In genomic region chr22:26513852-26514251, GRCh38 we compare ENCODE assay signal across 13 cellular contexts. TPM values are rescaled to one million over a fixed set of nuclear protein-coding genes. Genes with fewer than 3 reads are reported as not detected.
DNase-seq lines count a peak whose midpoint lies in the region; ATAC-seq and TF ChIP-seq lines count a peak whose summit lies in the region.
"Had no signal": no experiment of that assay in that cellular context is flagged by ENCODE, and none has a peak within 500 bp of the region (broad histone marks: within the 10 kb centered on the region; RNA-seq: fewer than 3 reads in every experiment).

No MANE protein-coding gene starts in this region.

- DNase-seq in CD4-positive, alpha-beta T cell = no peak
- DNase-seq in HFF-Myc (ENCODE audit: extremely low read depth, low read depth) = no peak
- DNase-seq in naive thymus-derived CD4-positive, alpha-beta T cell = no peak
- DNase-seq in COLO829 (ENCODE audit: low spot score) = no peak
- no peak for DNase-seq in 8988T
- DNase-seq: activated CD8-positive, alpha-beta memory T cell treated with anti-CD3 and anti-CD28 coated beads, Interleukin-2, amount 50 U/mL, for 4 hours; GOT3; NCI-H1694 treated with DMSO at 0.1 percent for 48 hours had no signal

- H3K4me1 Mint-ChIP-seq in CD4-positive, alpha-beta T cell (ENCODE audit: low read depth) = peaks cover 45% of the 10 kb centered on the region
- H3K4me1 Mint-ChIP-seq in activated naive CD8-positive, alpha-beta T cell (ENCODE audit: low read depth) = peaks cover 39% of the 10 kb centered on the region
- peaks cover 26 to 52% (median 50%) of the 10 kb centered on the region in 7 donors for H3K4me1 Mint-ChIP-seq in naive thymus-derived CD4-positive, alpha-beta T cell

- no peaks in the 10 kb centered on the region for H3K27me3 ChIP-seq in CD4-positive, alpha-beta T cell (ENCODE audit: control insufficient read depth, insufficient read depth, low read length)
- no peaks in the 10 kb centered on the region for H3K27me3 ChIP-seq in naive thymus-derived CD4-positive, alpha-beta T cell (ENCODE audit: control insufficient read depth in 2 of 2, insufficient read depth in 2 of 2, low read length in 2 of 2)
- H3K27me3 ChIP-seq: cardiac muscle cell had no signal

- peaks cover 40% of the 10 kb centered on the region for H3K36me3 Mint-ChIP-seq in CD4-positive, alpha-beta T cell (ENCODE audit: low read depth)
- peaks cover 6% of the 10 kb centered on the region for H3K36me3 Mint-ChIP-seq in activated naive CD8-positive, alpha-beta T cell
- peaks cover 8 to 12% (median 10%) of the 10 kb centered on the region in 5 donors for H3K36me3 Mint-ChIP-seq in naive thymus-derived CD4-positive, alpha-beta T cell

- H3K9me3 Mint-ChIP-seq in CD4-positive, alpha-beta T cell = no peaks in the 10 kb centered on the region
- H3K9me3 Mint-ChIP-seq in activated naive CD8-positive, alpha-beta T cell (ENCODE audit: low read depth) = no peaks in the 10 kb centered on the region
- no peaks in the 10 kb centered on the region for H3K9me3 Mint-ChIP-seq in naive thymus-derived CD4-positive, alpha-beta T cell
- H3K9me3 Mint-ChIP-seq: stimulated activated memory B cell treated with anti-CD40 and anti-IgM and Interleukin-4, amounts not matched to agents 10 μg/mL and 1 μg/mL and 100 μg/mL, for 72 hours had no signal

- H3K9me3 ChIP-seq in CD4-positive, alpha-beta T cell (ENCODE audit: control insufficient read depth, low read length) = no peaks in the 10 kb centered on the region
- no peaks in the 10 kb centered on the region for H3K9me3 ChIP-seq in naive thymus-derived CD4-positive, alpha-beta T cell (ENCODE audit: control insufficient read depth in 2 of 3, low read length in 3 of 3)

- H3K4me3 Mint-ChIP-seq in CD4-positive, alpha-beta T cell = peak overlapping the region; percentile 98
- H3K4me3 Mint-ChIP-seq in activated naive CD8-positive, alpha-beta T cell = peak overlapping the region; percentile 100
- peak overlapping the region in 8 of 10 donors; percentile 96 to 100 (median 99) for H3K4me3 Mint-ChIP-seq in naive thymus-derived CD4-positive, alpha-beta T cell

- no peak for ATAC-seq in CD4-positive, alpha-beta T cell (ENCODE audit: poor library complexity)
- no peak for ATAC-seq in naive thymus-derived CD4-positive, alpha-beta T cell
- ATAC-seq in GM19023 (IDR thresholded peaks at IDR 0.05; ENCODE audit: unreplicated experiment) (no peak), GM19351 (IDR thresholded peaks at IDR 0.05; ENCODE audit: unreplicated experiment) (no peak)
- ATAC-seq: stimulated activated memory B cell treated with anti-CD40 and anti-IgM and Interleukin-4, amounts not matched to agents 10 μg/mL and 1 μg/mL and 100 μg/mL, for 72 hours had no signal

- POLR2A ChIA-PET in CD4-positive, alpha-beta T cell (lab: Charles Lee) = interaction anchor here (0.9 to 3.7 kb wide), 2 partner anchors 16 to 30 kb away, joined by 3 to 54 read pairs; partner anchors contain the start of genes HPS4 and SRRD
- POLR2A ChIA-PET in naive thymus-derived CD4-positive, alpha-beta T cell (lab: Charles Lee) = interaction anchor here (1.0 to 3.9 kb wide), 2 partner anchors 30 to 159 kb away, joined by 3 to 47 read pairs; partner anchors contain the start of genes HPS4 and SRRD

- CTCF ChIA-PET in CD4-positive, alpha-beta T cell (lab: Charles Lee) = no interaction called here
- CTCF ChIA-PET in naive thymus-derived CD4-positive, alpha-beta T cell (lab: Charles Lee) = interaction anchor here (1.0 kb wide), 1 partner anchor 30 kb away, joined by 4 read pairs; the partner anchor contains the start of genes HPS4 and SRRD

- TF ChIP-seq CTCF in CD4-positive, alpha-beta T cell (IDR thresholded peaks at IDR 0.05) = no peak
- TF ChIP-seq CTCF in HFF-Myc (IDR thresholded peaks at IDR 0.05; ENCODE audit: low read depth, low read length, missing control alignments) = no peak

- intact Hi-C loops in CD4-positive, alpha-beta T cell (cut with DNase I, micrococcal nuclease) = loop anchor here in 1 of 2 experiments (2.0 kb wide), 1 partner anchor 159 kb away; no protein-coding TSS in a partner anchor
- intact Hi-C loops in naive thymus-derived CD4-positive, alpha-beta T cell (cut with micrococcal nuclease) = loop anchor here (2.0 to 10.0 kb wide), 2 partner anchors 77 to 89 kb away; partner anchors contain the start of genes TPST2 (in 2 of the 2) and ASPHD2 (in 1 of the 2)

- no peaks in the 10 kb centered on the region for H3K27me3 Mint-ChIP-seq in CD4-positive, alpha-beta T cell
- no peaks in the 10 kb centered on the region for H3K27me3 Mint-ChIP-seq in activated naive CD8-positive, alpha-beta T cell
- H3K27me3 Mint-ChIP-seq in naive thymus-derived CD4-positive, alpha-beta T cell = no peaks in the 10 kb centered on the region
- H3K27me3 Mint-ChIP-seq: stimulated activated memory B cell treated with anti-CD40 and anti-IgM and Interleukin-4, amounts not matched to agents 10 μg/mL and 1 μg/mL and 100 μg/mL, for 72 hours had no signal

- H3K4me1 ChIP-seq in naive thymus-derived CD4-positive, alpha-beta T cell (ENCODE audit: control insufficient read depth in 2 of 2, insufficient read depth in 2 of 2, low read length in 2 of 2) = peaks cover 9 to 23% of the 10 kb centered on the region in 2 donors

- H3K27ac ChIP-seq in CD4-positive, alpha-beta T cell (ENCODE audit: low read depth, low read length) = no peak overlapping the region
- H3K27ac ChIP-seq in naive thymus-derived CD4-positive, alpha-beta T cell (ENCODE audit: low read depth, low read length) = no peak overlapping the region

- peak overlapping the region; percentile 99 for H3K4me3 ChIP-seq in HFF-Myc (replicated peaks; ENCODE audit: low read depth, low read length)
- no peak overlapping the region for H3K4me3 ChIP-seq in naive thymus-derived CD4-positive, alpha-beta T cell (ENCODE audit: low read length)

- H3K27ac Mint-ChIP-seq in CD4-positive, alpha-beta T cell = peak overlapping the region; percentile 95
- H3K27ac Mint-ChIP-seq in activated naive CD8-positive, alpha-beta T cell = peak overlapping the region; percentile 54
- peak overlapping the region in 3 of 9 donors; percentile 31 to 99 (median 97) for H3K27ac Mint-ChIP-seq in naive thymus-derived CD4-positive, alpha-beta T cell

- peaks cover 7 to 22% (median 12%) of the 10 kb centered on the region in 3 experiments for H3K36me3 ChIP-seq in naive thymus-derived CD4-positive, alpha-beta T cell (ENCODE audit: control insufficient read depth in 2 of 3, insufficient read depth in 3 of 3, low read length in 3 of 3)

RNA-seq across cellular contexts. Expression of gene TFIP11, which starts 1.6 kb away (rescaled TPM):
- 100 to 1,000 TPM; 111 TPM for total RNA-seq in CD4-positive, alpha-beta T cell
- 100 to 1,000 TPM in 1 of 5 experiments, 10 to 100 TPM in 4; 63.6 to 107 (median 72.9) TPM for total RNA-seq in naive thymus-derived CD4-positive, alpha-beta T cell
- 10 to 100 TPM; 25.8 to 45.8 TPM for polyA plus RNA-seq in naive thymus-derived CD4-positive, alpha-beta T cell

RNA-seq across cellular contexts. Expression of gene SRRD, which starts 30.2 kb away (rescaled TPM):
- 10 to 100 TPM; 25.8 to 27.2 TPM for total RNA-seq in CD4-positive, alpha-beta T cell
- total RNA-seq in naive thymus-derived CD4-positive, alpha-beta T cell = 10 to 100 TPM; 18.9 to 22.8 (median 20.1) TPM
- polyA plus RNA-seq in naive thymus-derived CD4-positive, alpha-beta T cell = 10 to 100 TPM; 23.4 to 29.0 TPM

RNA-seq across cellular contexts. Expression of gene HPS4, which starts 30.3 kb away (rescaled TPM):
- total RNA-seq in CD4-positive, alpha-beta T cell = 10 to 100 TPM; 61.6 to 67.0 TPM
- 10 to 100 TPM; 45.5 to 64.3 (median 59.1) TPM for total RNA-seq in naive thymus-derived CD4-positive, alpha-beta T cell
- 10 to 100 TPM; 21.5 to 23.9 TPM for polyA plus RNA-seq in naive thymus-derived CD4-positive, alpha-beta T cell
